In the genomic region with DNA sequence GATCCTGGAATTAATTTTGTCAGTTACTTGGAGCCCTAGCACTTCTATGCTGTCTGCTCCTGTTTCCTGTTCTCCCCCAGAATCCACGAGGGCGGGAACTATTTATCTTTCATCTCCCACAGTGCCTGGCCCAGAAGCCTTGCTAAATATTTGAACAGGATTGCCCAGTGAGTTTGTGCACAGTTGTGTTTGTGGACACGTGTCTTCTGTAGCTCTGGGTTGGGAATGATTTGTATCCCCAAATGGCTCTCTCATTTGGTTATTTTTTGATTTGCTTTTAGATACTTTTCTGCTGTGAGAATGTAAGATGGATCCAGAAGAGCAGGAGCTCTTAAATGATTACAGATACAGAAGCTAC, we compare ENCODE assay signal across 16 cellular contexts. TPM values are rescaled to one million over a fixed set of nuclear protein-coding genes. Genes with fewer than 3 reads are reported as not detected.
DNase-seq lines count a peak whose midpoint lies in the region; ATAC-seq, FAIRE-seq and TF ChIP-seq lines count a peak whose summit lies in the region.
"Had no signal": no experiment of that assay in that cellular context is flagged by ENCODE, and none has a peak within 500 bp of the region (broad histone marks: within the 10 kb centered on the region; RNA-seq: fewer than 3 reads in every experiment).

No MANE protein-coding gene starts in this region.

- TF ChIP-seq POLR2A in prostate gland (IDR thresholded peaks at IDR 0.05) = no peak
- TF ChIP-seq POLR2A in GM12892 (IDR thresholded peaks at IDR 0.05; ENCODE audit: low read depth, low read length) = no peak

- peak overlapping the region; percentile 60 for H3K27ac ChIP-seq in colonic mucosa
- H3K27ac ChIP-seq in prostate gland = peak overlapping the region; percentile 50 to 88

- TF ChIP-seq CTCF in colonic mucosa (IDR thresholded peaks at IDR 0.05) (no peak), prostate gland (IDR thresholded peaks at IDR 0.05) (no peak)

- H3K9me3 ChIP-seq in colonic mucosa (no peaks in the 10 kb centered on the region), prostate gland (no peaks in the 10 kb centered on the region)

- peaks cover 14% of the 10 kb centered on the region for H3K4me1 ChIP-seq in colonic mucosa
- H3K4me1 ChIP-seq in prostate gland (replicated peaks) = peaks cover 17% of the 10 kb centered on the region

- H3K27me3 ChIP-seq in colonic mucosa (no peaks in the 10 kb centered on the region), prostate gland (replicated peaks; ENCODE audit: insufficient read depth) (no peaks in the 10 kb centered on the region)

- 9% methylated on average over 3 of the region's 3 CpGs for WGBS in prostate gland

- intact Hi-C loops in colonic mucosa (cut with DNase I) (no loop called here), prostate gland (cut with DNase I) (no loop called here), Right ventricle myocardium superior (cut with DNase I) (no loop called here)

- ATAC-seq in Right ventricle myocardium superior (ENCODE audit: poor library complexity) = no peak
- ATAC-seq: naive thymus-derived CD8-positive, alpha-beta T cell had no signal

- no peak overlapping the region for H3K9ac ChIP-seq in colonic mucosa (ENCODE audit: low read depth in 2 of 2, low read length in 2 of 2)

- H3K36me3 ChIP-seq in colonic mucosa = no peaks in the 10 kb centered on the region
- H3K36me3 ChIP-seq in prostate gland = no peaks in the 10 kb centered on the region

- H3K4me3 ChIP-seq in colonic mucosa (no peak overlapping the region), prostate gland (peak overlapping the region; percentile 0 to 13)

- no peak for FAIRE-seq in GM12892 (lab: Jason Lieb, UNC)
- FAIRE-seq: H1 had no signal

- DNase-seq in NCI-H1417 (lab: John Stamatoyannopoulos, UW) = peak in 2 of 3 experiments; percentile 37 to 60
- DNase-seq in NCI-H1417 treated with DMSO at 0.1 percent for 48 hours (lab: John Stamatoyannopoulos, UW) = no peak
- peak; percentile 41 for DNase-seq in NCI-H2081 treated with DMSO at 0.1 percent for 48 hours (lab: John Stamatoyannopoulos, UW)
- peak; percentile 73 for DNase-seq in colonic mucosa
- peak; percentile 66 for DNase-seq in prostate gland (ENCODE audit: low spot score)
- DNase-seq in epidermal melanocyte (ENCODE audit: insufficient read length, low spot score) = no peak
- DNase-seq in Right ventricle myocardium superior = no peak
- DNase-seq in GM12892 (ENCODE audit: insufficient read length) = no peak
- DNase-seq: activated effector memory CD4-positive, alpha-beta T cell treated with anti-CD3 and anti-CD28 coated beads, Interleukin-2, amount 50 U/mL, for 16 hours; dermis blood vessel endothelial cell; hippocampal formation; naive thymus-derived CD8-positive, alpha-beta T cell; NCI-H1930; stimulated activated CD4-positive, alpha-beta T cell treated with anti-CD3 and anti-CD28 coated beads, Interleukin-1b, Interleukin-23, amount 100 ng/mL, for 48 hours; trophoblast cell had no signal

RNA-seq across cellular contexts. Expression of gene DOP1B, which starts 7.8 kb away (rescaled TPM):
- total RNA-seq in colonic mucosa (10 to 100 TPM; 72.5 to 78.8 TPM), prostate gland (10 to 100 TPM; 28.4 to 93.3 TPM), Right ventricle myocardium superior (14.1 TPM)
- 3.2 TPM for polyA plus RNA-seq in GM12892 (2012; ENCODE audit: missing spikeins)

RNA-seq across cellular contexts. Expression of gene CBR3, which starts 29.5 kb away (rescaled TPM):
- total RNA-seq in colonic mucosa (1 to 10 TPM; 2.2 TPM), prostate gland (10 to 100 TPM; 18.5 to 41.2 TPM), Right ventricle myocardium superior (2.1 TPM)
- polyA plus RNA-seq in GM12892 (2012; ENCODE audit: missing spikeins) = 2.6 TPM

Comparison
In these comparisons a context has a peak if more than half of its experiments do, and no peak if none do; other contexts are left out.
1. DNase-seq: peak in NCI-H1417 (2 of 3), NCI-H2081 treated with DMSO at 0.1 percent for 48 hours (single experiment), colonic mucosa (single experiment) and prostate gland (single experiment); none in NCI-H1417 treated with DMSO at 0.1 percent for 48 hours (single experiment), epidermal melanocyte (single experiment), Right ventricle myocardium superior (single experiment) and GM12892 (single experiment).